8 cellular contexts compared by ENCODE assay signal in genomic region chr2:3536682-3537632, GRCh38. TPM values are rescaled to one million over a fixed set of nuclear protein-coding genes. Genes with fewer than 3 reads are reported as not detected.
DNase-seq lines count a peak whose midpoint lies in the region; ATAC-seq, FAIRE-seq and TF ChIP-seq lines count a peak whose summit lies in the region.

No MANE protein-coding gene starts in this region.

- H3K4me2 ChIP-seq in H1 (ENCODE audit: insufficient read depth in 1 of 2, low read depth in 2 of 2, low read length in 2 of 2) = no peak overlapping the region

- TF ChIP-seq CTCF in CD14-positive monocyte (IDR thresholded peaks at IDR 0.05) (peak; percentile 38), H1 (IDR thresholded peaks at IDR 0.05; ENCODE audit: control extremely low read depth in 1 of 3, insufficient read depth in 1 of 3, low read depth in 1 of 3, low read length in 3 of 3) (peak; percentile 53 to 79 (median 71))

- H3K4me3 Mint-ChIP-seq in CD14-positive monocyte = peak overlapping the region; percentile 75 to 85

- intact Hi-C loops in CD14-positive monocyte (cut with micrococcal nuclease) = no loop called here

- H3K4me1 ChIP-seq in HAP-1 (no peaks in the 10 kb centered on the region), H1 (replicated peaks in 1 of 4; ENCODE audit: control insufficient read depth in 3 of 4, insufficient read depth in 4 of 4, low read length in 3 of 4) (peaks cover 0 to 2% (median 0%) of the 10 kb centered on the region in 4 experiments; a peak in 1 of 7 replicates), muscle layer of duodenum (ENCODE audit: control insufficient read depth in 1 of 2, insufficient read depth in 2 of 2, low read length in 2 of 2) (peaks cover 4 to 29% of the 10 kb centered on the region in 2 donors)

- no peak overlapping the region for H2BK120ac ChIP-seq in H1 (replicated peaks; ENCODE audit: low read depth, low read length)

- H2BK20ac ChIP-seq in H1 (ENCODE audit: low read length) = no peak overlapping the region

- no peak overlapping the region for H4K8ac ChIP-seq in H1 (ENCODE audit: extremely low read depth, insufficient read depth, low read length)

- no peak overlapping the region for H4K91ac ChIP-seq in H1 (replicated peaks; ENCODE audit: insufficient read length, low read length)

- DNase-seq in CD14-positive monocyte (ENCODE audit: low spot score) (no peak), HAP-1 (ENCODE audit: low spot score in 2 of 2) (peak in 1 of 2 experiments; percentile 67), SHP77 treated with DMSO at 0.1 percent for 48 hours (lab: John Stamatoyannopoulos, UW) (peak; percentile 19), H1 (ENCODE audit: low read depth in 1 of 2, low spot score in 2 of 2) (peak; percentile 56 to 72), GM19238 (ENCODE audit: insufficient read length, low spot score) (no peak)

- H4K5ac ChIP-seq in H1 (ENCODE audit: insufficient read length, low read depth, low read length) = no peak overlapping the region

- peaks cover 2% of the 10 kb centered on the region in 2 experiments for H4K20me1 ChIP-seq in H1 (replicated peaks in 1 of 2; ENCODE audit: control insufficient read depth in 1 of 2, insufficient read depth in 2 of 2, low read length in 2 of 2)

- ATAC-seq in HG02852 (IDR thresholded peaks at IDR 0.05; ENCODE audit: unreplicated experiment) = no peak
- ATAC-seq in GM18502 (IDR thresholded peaks at IDR 0.05; ENCODE audit: poor library complexity, unreplicated experiment) = no peak

- FAIRE-seq in H1 (lab: Jason Lieb, UNC) = no peak

- H3K23ac ChIP-seq in H1 (ENCODE audit: insufficient read length) = no peak overlapping the region

- H3K9me3 Mint-ChIP-seq in CD14-positive monocyte = peaks cover 0 to 5% (median 2%) of the 10 kb centered on the region in 7 donors

- CTCF ChIA-PET in H1 (lab: Charles Lee; ENCODE audit: partially characterized antibody) = interaction anchor here (0.8 to 1.9 kb wide), 12 partner anchors 8 to 73 kb away, joined by 3 to 6 read pairs (median 3); no protein-coding TSS in a partner anchor

- peaks cover 12% of the 10 kb centered on the region for H3K36me3 ChIP-seq in HAP-1 (replicated peaks)
- peaks cover under 1 to 14% (median 6%) of the 10 kb centered on the region in 4 experiments for H3K36me3 ChIP-seq in H1 (ENCODE audit: control insufficient read depth in 2 of 4, insufficient read depth in 4 of 4, low read length in 3 of 4)
- H3K36me3 ChIP-seq in muscle layer of duodenum (ENCODE audit: control insufficient read depth in 1 of 2, insufficient read depth in 2 of 2, low read length in 2 of 2) = peaks cover 11 to 25% of the 10 kb centered on the region in 2 donors

- H3K79me2 ChIP-seq in H1 (ENCODE audit: control insufficient read depth in 1 of 2, insufficient read depth in 2 of 2, low read length in 2 of 2) = no peaks in the 10 kb centered on the region; a peak in 1 of 4 replicates

- no peaks in the 10 kb centered on the region for H3K79me1 ChIP-seq in H1 (ENCODE audit: low read depth, low read length)

- POLR2A ChIA-PET in H1 (lab: Charles Lee; ENCODE audit: partially characterized antibody) = interaction anchor here (1.0 to 2.3 kb wide), 6 partner anchors 13 to 38 kb away, joined by 3 to 7 read pairs (median 6); partner anchors contain the start of genes ADI1, RNASEH1 and RPS7

- no peak overlapping the region for H2BK5ac ChIP-seq in H1 (ENCODE audit: low read depth, low read length)

- no peak overlapping the region for H2AFZ ChIP-seq in H1 (ENCODE audit: low read length)

- H3K9me3 ChIP-seq in HAP-1 = no peaks in the 10 kb centered on the region
- H3K9me3 ChIP-seq in H1 (ENCODE audit: insufficient read depth in 2 of 2, low read depth in 1 of 2, low read length in 1 of 2) = no peaks in the 10 kb centered on the region
- H3K9me3 ChIP-seq in muscle layer of duodenum (ENCODE audit: control insufficient read depth in 1 of 2, low read length in 2 of 2) = no peaks in the 10 kb centered on the region

- WGBS in H1 (ENCODE audit: extremely low coverage in 1 of 2, insufficient coverage in 1 of 2, insufficient read length in 1 of 2, insufficient replicate concordance in 2 of 2, low coverage in 1 of 2, low lambda C conversion rate in 2 of 2, missing lambda C conversion rate in 1 of 2), 2 experiments = 79% methylated on average over 15 of the region's 16 CpGs; no CpG with 5 or more reads in 1 of the 2 experiments

- H3K27ac Mint-ChIP-seq in CD14-positive monocyte = peak overlapping the region; percentile 1 to 91 (median 68)

- in situ Hi-C loops in HAP-1 (cut with MboI; ENCODE audit: low sequenced_read_pairs) = no loop called here

- H3K27ac ChIP-seq in H1 (ENCODE audit: low read depth, low read length) (no peak overlapping the region), muscle layer of duodenum (ENCODE audit: low read length) (peak overlapping the region; percentile 94)

- H3K14ac ChIP-seq in H1 (ENCODE audit: insufficient read length) = no peak overlapping the region

- peaks cover 29 to 33% of the 10 kb centered on the region in 2 donors for H3K36me3 Mint-ChIP-seq in CD14-positive monocyte

- H3K56ac ChIP-seq in H1 (replicated peaks; ENCODE audit: insufficient read length, low read depth, low read length) = no peak overlapping the region

- peak; percentile 56 to 60 for TF ChIP-seq RAD21 in H1 (IDR thresholded peaks at IDR 0.05 in 1 of 2, conservative IDR thresholded peaks at IDR 0.05 in 1 of 2; ENCODE audit: low read depth in 2 of 2, low read length in 2 of 2)

- H3K4me1 Mint-ChIP-seq in CD14-positive monocyte = peaks cover 9% of the 10 kb centered on the region

- H3K27me3 Mint-ChIP-seq in CD14-positive monocyte (ENCODE audit: low read depth in 3 of 3) = peaks cover 0 to 1% (median 0%) of the 10 kb centered on the region in 3 donors

- H3K27me3 ChIP-seq in HAP-1 (ENCODE audit: low read depth) (no peaks in the 10 kb centered on the region), H1 (replicated peaks in 1 of 4; ENCODE audit: control insufficient read depth in 3 of 4, extremely low read depth in 1 of 4, insufficient read depth in 3 of 4, low read length in 3 of 4) (no peaks in the 10 kb centered on the region), muscle layer of duodenum (ENCODE audit: low read depth, low read length) (no peaks in the 10 kb centered on the region)

- no peak for TF ChIP-seq EP300 in H1 (IDR thresholded peaks at IDR 0.05; ENCODE audit: borderline replicate concordance in 1 of 2, low read depth in 2 of 2, low read length in 2 of 2)

- no peak overlapping the region; the same call in 1 of the 2 replicates for H3K18ac ChIP-seq in H1 (ENCODE audit: extremely low read depth, low read length)

- H2BK15ac ChIP-seq in H1 (ENCODE audit: low read length) = no peak overlapping the region

- no peak overlapping the region for H3K9ac ChIP-seq in H1 (replicated peaks in 1 of 4; ENCODE audit: extremely low read depth in 1 of 4, low read depth in 3 of 4, low read length in 3 of 4)

- no peak overlapping the region for H2AK5ac ChIP-seq in H1 (ENCODE audit: low read depth, low read length)

- H3K4me3 ChIP-seq in HAP-1 = peak overlapping the region; percentile 13
- no peak overlapping the region for H3K4me3 ChIP-seq in H1 (ENCODE audit: extremely low read depth in 1 of 4, insufficient read depth in 2 of 4, low read depth in 3 of 4, low read length in 4 of 4)
- H3K4me3 ChIP-seq in muscle layer of duodenum (ENCODE audit: low read depth in 1 of 2, low read length in 2 of 2) = peak overlapping the region; percentile 59 to 64

- no peak overlapping the region for H3K4ac ChIP-seq in H1 (replicated peaks; ENCODE audit: insufficient read length, low read depth, low read length)

- H3K23me2 ChIP-seq in H1 (ENCODE audit: low read depth, low read length) = no peaks in the 10 kb centered on the region

- no peak overlapping the region for H2BK12ac ChIP-seq in H1 (ENCODE audit: low read depth, low read length)

- TF ChIP-seq POLR2A in H1 (IDR thresholded peaks at IDR 0.05; ENCODE audit: control extremely low read depth in 1 of 2, low read depth in 2 of 2, low read length in 2 of 2) = no peak

RNA-seq across cellular contexts. Expression of gene ADI1, which starts 17.6 kb away (rescaled TPM):
- polyA plus RNA-seq in CD14-positive monocyte = 10 to 100 TPM; 79.3 to 89.1 TPM
- 32.7 and 40.2 TPM in 2 replicates for total RNA-seq in H1 (2021; fragmentation: NEBNext Ultra II Directional; extraction: Animal tissue kit (Norgen Biotek cat#: 25700))
- polyA plus RNA-seq in H1 (2011; rRNA removed) = 12.2 and 13.7 TPM in 2 replicates
- 19.4 TPM for polyA plus RNA-seq in H1 (2011; cell fraction: cytosol; rRNA removed)
- polyA plus RNA-seq in H1 (2011; cell fraction: nucleus; rRNA removed) = 11.4 TPM
- polyA plus RNA-seq in H1 (2012, experiment 1 of 2) = 20.8 to 26.7 TPM (median 24.0 TPM) in 4 replicates
- 30.1 TPM for polyA plus RNA-seq in H1 (2012, experiment 2 of 2)
- polyA plus RNA-seq in H1 (2013, experiment 1 of 2) = 25.8 TPM
- 25.8 TPM for polyA plus RNA-seq in H1 (2013, experiment 2 of 2)
- 10.3 and 10.4 TPM in 2 replicates for polyA minus RNA-seq in H1 (2011; rRNA and poly(A)+ RNA removed)
- 8.7 TPM for polyA minus RNA-seq in H1 (2011; cell fraction: cytosol; rRNA and poly(A)+ RNA removed)
- 6.1 TPM for polyA minus RNA-seq in H1 (2011; cell fraction: nucleus; rRNA and poly(A)+ RNA removed)

RNA-seq across cellular contexts. Expression of gene RNASEH1, which starts 21.2 kb away (rescaled TPM):
- polyA plus RNA-seq in CD14-positive monocyte = 10 to 100 TPM; 14.2 to 16.4 TPM
- 40.8 and 42.7 TPM in 2 replicates for total RNA-seq in H1 (2021; fragmentation: NEBNext Ultra II Directional; extraction: Animal tissue kit (Norgen Biotek cat#: 25700))
- 11.7 and 13.9 TPM in 2 replicates for polyA plus RNA-seq in H1 (2011; rRNA removed)
- 22.5 TPM for polyA plus RNA-seq in H1 (2011; cell fraction: cytosol; rRNA removed)
- polyA plus RNA-seq in H1 (2011; cell fraction: nucleus; rRNA removed) = 15.1 TPM
- polyA plus RNA-seq in H1 (2012, experiment 1 of 2) = 31.8 to 34.8 TPM (median 33.6 TPM) in 4 replicates
- polyA plus RNA-seq in H1 (2012, experiment 2 of 2) = 9.2 TPM
- polyA plus RNA-seq in H1 (2013, experiment 1 of 2) = 30.0 TPM
- 30.4 TPM for polyA plus RNA-seq in H1 (2013, experiment 2 of 2)
- polyA minus RNA-seq in H1 (2011; rRNA and poly(A)+ RNA removed) = 11.2 and 11.5 TPM in 2 replicates
- 21.4 TPM for polyA minus RNA-seq in H1 (2011; cell fraction: cytosol; rRNA and poly(A)+ RNA removed)
- polyA minus RNA-seq in H1 (2011; cell fraction: nucleus; rRNA and poly(A)+ RNA removed) = 21.8 TPM

RNA-seq across cellular contexts. Expression of gene RPS7, which starts 38.1 kb away (rescaled TPM):
- polyA plus RNA-seq in CD14-positive monocyte (100 to 1,000 TPM; 510 to 608 TPM), H1 (2011; rRNA removed) (765 and 1,314 TPM in 2 replicates)
- 1,867 and 1,891 TPM in 2 replicates for total RNA-seq in H1 (2021; fragmentation: NEBNext Ultra II Directional; extraction: Animal tissue kit (Norgen Biotek cat#: 25700))
- 1,935 TPM for polyA plus RNA-seq in H1 (2011; cell fraction: cytosol; rRNA removed)
- polyA plus RNA-seq in H1 (2011; cell fraction: nucleus; rRNA removed) = 982 TPM
- 1,519 to 2,491 TPM (median 1,703 TPM) in 4 replicates for polyA plus RNA-seq in H1 (2012, experiment 1 of 2)
- 1,600 TPM for polyA plus RNA-seq in H1 (2012, experiment 2 of 2)
- 4,759 TPM for polyA plus RNA-seq in H1 (2013, experiment 1 of 2)
- polyA plus RNA-seq in H1 (2013, experiment 2 of 2) = 4,618 TPM
- 203 and 227 TPM in 2 replicates for polyA minus RNA-seq in H1 (2011; rRNA and poly(A)+ RNA removed)
- 340 TPM for polyA minus RNA-seq in H1 (2011; cell fraction: cytosol; rRNA and poly(A)+ RNA removed)
- polyA minus RNA-seq in H1 (2011; cell fraction: nucleus; rRNA and poly(A)+ RNA removed) = 248 TPM

RNA-seq across cellular contexts. Expression of gene COLEC11, which starts 58.0 kb away (rescaled TPM):
- not detected for polyA plus RNA-seq in CD14-positive monocyte
- 0.25 and 0.47 TPM in 2 replicates for total RNA-seq in H1 (2021; fragmentation: NEBNext Ultra II Directional; extraction: Animal tissue kit (Norgen Biotek cat#: 25700))
- polyA plus RNA-seq in H1 (2011; rRNA removed) = 0.58 and 0.80 TPM in 2 replicates
- polyA plus RNA-seq in H1 (2011; cell fraction: cytosol; rRNA removed) = 1.1 TPM
- polyA plus RNA-seq in H1 (2011; cell fraction: nucleus; rRNA removed) = 1.6 TPM
- 0.70 to 0.87 TPM (median 0.72 TPM) in 4 replicates for polyA plus RNA-seq in H1 (2012, experiment 1 of 2)
- polyA plus RNA-seq in H1 (2012, experiment 2 of 2) = 0.30 TPM
- polyA plus RNA-seq in H1 (2013, experiment 1 of 2) = 0.32 TPM
- 0.15 TPM for polyA plus RNA-seq in H1 (2013, experiment 2 of 2)
- polyA minus RNA-seq in H1 (2011; rRNA and poly(A)+ RNA removed) = 0.19 and 0.41 TPM in 2 replicates
- polyA minus RNA-seq in H1 (2011; cell fraction: cytosol; rRNA and poly(A)+ RNA removed) = not detected
- 1.4 TPM for polyA minus RNA-seq in H1 (2011; cell fraction: nucleus; rRNA and poly(A)+ RNA removed)

Comparison
In these comparisons a context has a peak if more than half of its experiments do, and no peak if none do; other contexts are left out.
1. DNase-seq: peak in SHP77 treated with DMSO at 0.1 percent for 48 hours (single experiment) and H1 (2 of 2); none in CD14-positive monocyte (single experiment) and GM19238 (single experiment).
2. H3K4me3 ChIP-seq: peak in HAP-1 (single experiment) and muscle layer of duodenum (2 of 2); none in H1 (0 of 4).